ENCODE assay signal across 15 cellular contexts in the genomic region with DNA sequence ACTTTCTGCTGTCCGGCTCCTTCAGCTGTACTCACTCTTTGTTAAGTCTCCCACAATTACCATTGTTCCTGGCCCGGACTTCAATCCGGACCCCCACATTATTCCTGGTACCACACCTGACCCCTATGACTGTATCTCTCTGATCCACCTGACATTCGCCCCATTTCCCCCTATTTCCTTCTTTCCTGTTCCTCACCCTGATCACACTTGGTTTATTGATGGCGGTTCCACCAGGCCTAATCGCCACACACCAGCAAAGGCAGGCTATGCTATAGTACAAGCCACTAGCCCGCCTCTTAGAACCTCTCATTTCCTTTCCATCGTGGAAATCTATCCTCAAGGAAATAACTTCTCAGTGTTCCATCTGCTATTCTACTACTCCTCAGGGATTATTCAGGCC. TPM values are rescaled to one million over a fixed set of nuclear protein-coding genes. Genes with fewer than 3 reads are reported as not detected.
"Had no signal": no experiment of that assay in that cellular context is flagged by ENCODE, and none has a peak within 500 bp of the region (broad histone marks: within the 10 kb centered on the region; RNA-seq: fewer than 3 reads in every experiment).

No MANE protein-coding gene starts in this region.

RNA-seq across cellular contexts. Expression of a gene that starts 24.3 kb away (rescaled TPM):
- total RNA-seq: naive thymus-derived CD8-positive, alpha-beta T cell; natural killer cell treated with Interleukin-12 subunit alpha and Interleukin-12 subunit beta and Interleukin-15 and Interleukin-18, amount 100 ng/mL, for 72 hours; neural crest cell; omental fat pad; osteocyte; pancreas; posterior vena cava; pulmonary artery endothelial cell; right atrium auricular region; sciatic nerve; spleen; transverse colon; upper lobe of left lung; ureter had no signal
- polyA plus RNA-seq: naive thymus-derived CD8-positive, alpha-beta T cell; pancreas had no signal

RNA-seq across cellular contexts. Expression of a gene that starts 49.7 kb away (rescaled TPM):
- total RNA-seq: naive thymus-derived CD8-positive, alpha-beta T cell; natural killer cell treated with Interleukin-12 subunit alpha and Interleukin-12 subunit beta and Interleukin-15 and Interleukin-18, amount 100 ng/mL, for 72 hours; neural crest cell; omental fat pad; osteocyte; pancreas; posterior vena cava; pulmonary artery endothelial cell; right atrium auricular region; sciatic nerve; spleen; transverse colon; upper lobe of left lung; ureter had no signal
- polyA plus RNA-seq: naive thymus-derived CD8-positive, alpha-beta T cell; smooth muscle cell had no signal
